In the genomic region with DNA sequence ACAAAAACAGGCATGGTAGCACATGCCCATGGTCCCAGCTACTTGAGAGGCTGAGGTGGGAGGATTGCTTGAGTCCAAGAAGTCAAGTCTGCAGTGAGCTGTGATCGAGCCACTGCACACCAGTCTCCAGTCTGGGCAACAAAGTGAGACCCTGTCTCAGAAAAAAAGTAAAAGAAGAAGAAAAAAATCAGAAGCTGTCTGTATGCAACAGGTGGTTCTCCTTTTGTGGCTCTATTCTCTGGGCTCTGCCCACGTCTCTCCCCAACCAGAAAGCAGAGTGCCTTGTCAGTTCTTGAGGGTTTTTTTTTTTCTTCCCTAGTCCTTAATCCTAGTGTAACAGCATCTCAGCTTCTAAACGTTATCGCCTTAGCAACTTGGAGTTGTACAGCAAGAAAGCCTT, we compare ENCODE assay signal across 16 cellular contexts.
DNase-seq lines count a peak whose midpoint lies in the region; ATAC-seq and TF ChIP-seq lines count a peak whose summit lies in the region.
"Had no signal": no experiment of that assay in that cellular context is flagged by ENCODE, and none has a peak within 500 bp of the region (broad histone marks: within the 10 kb centered on the region; RNA-seq: fewer than 3 reads in every experiment).

No MANE protein-coding gene starts in this region.

- no peak for ATAC-seq in activated naive CD8-positive, alpha-beta T cell treated with anti-CD3 and anti-CD28 coated beads, Interleukin-2, amount 10 ng/mL, durations not matched to agents 7 days and 5 days (ENCODE audit: low read depth)
- ATAC-seq in activated naive CD8-positive, alpha-beta T cell treated with anti-CD3 and anti-CD28 coated beads, Interleukin-2, amount 50 U/mL, for 24 hours, result no peak
- ATAC-seq in T-cell (replicated peaks in 1 of 4), result no peak
- ATAC-seq in naive thymus-derived CD8-positive, alpha-beta T cell, result no peak

- peaks cover 65% of the 10 kb centered on the region for H3K36me3 Mint-ChIP-seq in activated CD4-positive, alpha-beta T cell treated with anti-CD3 and anti-CD28 coated beads, Interleukin-2, amount 10 ng/mL, durations not matched to agents 24 days and 14 days (ENCODE audit: low read depth)
- peaks cover 60% of the 10 kb centered on the region for H3K36me3 Mint-ChIP-seq in activated naive CD8-positive, alpha-beta T cell treated with anti-CD3 and anti-CD28 coated beads, Interleukin-2, amount 10 ng/mL, durations not matched to agents 7 days and 5 days
- peaks cover 59% of the 10 kb centered on the region for H3K36me3 Mint-ChIP-seq in activated naive CD8-positive, alpha-beta T cell treated with anti-CD3 and anti-CD28 coated beads, Interleukin-2, amount 50 U/mL, for 24 hours (ENCODE audit: low read depth)
- peaks cover 62% of the 10 kb centered on the region for H3K36me3 Mint-ChIP-seq in T-cell
- peaks cover 0 to 36% (median 25%) of the 10 kb centered on the region in 3 donors for H3K36me3 Mint-ChIP-seq in naive thymus-derived CD8-positive, alpha-beta T cell

- TF ChIP-seq POLR2A in erythroblast (IDR thresholded peaks at IDR 0.05; ENCODE audit: low read length), result no peak

- POLR2A ChIA-PET in activated naive CD8-positive, alpha-beta T cell treated with anti-CD3 and anti-CD28 coated beads, Interleukin-2, amount 10 ng/mL, durations not matched to agents 7 days and 5 days (lab: Charles Lee), result no interaction called here
- POLR2A ChIA-PET in T-cell (lab: Charles Lee), result interaction anchor here (0.6 to 1.5 kb wide), 2 partner anchors 15 to 66 kb away, joined by 3 to 8 read pairs; no protein-coding TSS in a partner anchor
- POLR2A ChIA-PET in naive thymus-derived CD8-positive, alpha-beta T cell (lab: Charles Lee), result no interaction called here

- H3K4me1 Mint-ChIP-seq in activated CD4-positive, alpha-beta T cell treated with anti-CD3 and anti-CD28 coated beads, Interleukin-2, amount 10 ng/mL, durations not matched to agents 24 days and 14 days, result peaks cover 32% of the 10 kb centered on the region
- H3K4me1 Mint-ChIP-seq in activated naive CD8-positive, alpha-beta T cell treated with anti-CD3 and anti-CD28 coated beads, Interleukin-2, amount 10 ng/mL, durations not matched to agents 7 days and 5 days, result peaks cover 36% of the 10 kb centered on the region
- peaks cover 11% of the 10 kb centered on the region for H3K4me1 Mint-ChIP-seq in activated naive CD8-positive, alpha-beta T cell treated with anti-CD3 and anti-CD28 coated beads, Interleukin-2, amount 50 U/mL, for 24 hours
- H3K4me1 Mint-ChIP-seq in T-cell, result peaks cover 12 to 27% (median 21%) of the 10 kb centered on the region in 3 donors
- peaks cover 4 to 34% (median 17%) of the 10 kb centered on the region in 4 donors for H3K4me1 Mint-ChIP-seq in naive thymus-derived CD8-positive, alpha-beta T cell
- H3K4me1 Mint-ChIP-seq: B cell had no signal

- CTCF ChIA-PET in T-cell (lab: Charles Lee), result no interaction called here

- H3K27ac Mint-ChIP-seq in activated CD4-positive, alpha-beta T cell treated with anti-CD3 and anti-CD28 coated beads, Interleukin-2, amount 10 ng/mL, durations not matched to agents 24 days and 14 days, result peak overlapping the region; percentile 44
- peak overlapping the region; percentile 95 for H3K27ac Mint-ChIP-seq in activated naive CD8-positive, alpha-beta T cell treated with anti-CD3 and anti-CD28 coated beads, Interleukin-2, amount 10 ng/mL, durations not matched to agents 7 days and 5 days
- H3K27ac Mint-ChIP-seq in activated naive CD8-positive, alpha-beta T cell treated with anti-CD3 and anti-CD28 coated beads, Interleukin-2, amount 50 U/mL, for 24 hours, result no peak overlapping the region
- peak overlapping the region; percentile 95 to 96 for H3K27ac Mint-ChIP-seq in T-cell
- H3K27ac Mint-ChIP-seq in naive thymus-derived CD8-positive, alpha-beta T cell, result peak overlapping the region in 7 of 10 donors; percentile 30 to 97 (median 67)
- H3K27ac Mint-ChIP-seq: B cell; CD4-positive, alpha-beta T cell had no signal

- no peak overlapping the region for H3K4me3 Mint-ChIP-seq in activated CD4-positive, alpha-beta T cell treated with anti-CD3 and anti-CD28 coated beads, Interleukin-2, amount 10 ng/mL, durations not matched to agents 24 days and 14 days
- H3K4me3 Mint-ChIP-seq in activated naive CD8-positive, alpha-beta T cell treated with anti-CD3 and anti-CD28 coated beads, Interleukin-2, amount 10 ng/mL, durations not matched to agents 7 days and 5 days, result no peak overlapping the region
- H3K4me3 Mint-ChIP-seq in activated naive CD8-positive, alpha-beta T cell treated with anti-CD3 and anti-CD28 coated beads, Interleukin-2, amount 50 U/mL, for 24 hours, result no peak overlapping the region
- H3K4me3 Mint-ChIP-seq in T-cell, result no peak overlapping the region
- H3K4me3 Mint-ChIP-seq in naive thymus-derived CD8-positive, alpha-beta T cell, result no peak overlapping the region
- H3K4me3 Mint-ChIP-seq: B cell; CD4-positive, alpha-beta T cell had no signal

- no peak for DNase-seq in activated CD4-positive, alpha-beta T cell treated with anti-CD3 and anti-CD28 coated beads, Interleukin-2, amount 10 ng/mL, durations not matched to agents 24 days and 14 days
- no peak for DNase-seq in activated CD4-positive, alpha-beta T cell treated with anti-CD3 and anti-CD28 coated beads, Interleukin-2, amount 50 U/mL, for 1 hour
- DNase-seq in activated naive CD8-positive, alpha-beta T cell treated with anti-CD3 and anti-CD28 coated beads, Interleukin-2, amount 10 ng/mL, durations not matched to agents 7 days and 5 days, result no peak
- DNase-seq in activated naive CD8-positive, alpha-beta T cell treated with anti-CD3 and anti-CD28 coated beads, Interleukin-2, amount 50 U/mL, for 24 hours, result no peak
- DNase-seq in T-cell, result no peak
- no peak for DNase-seq in naive thymus-derived CD8-positive, alpha-beta T cell
- no peak for DNase-seq in DMS79 treated with DMSO at 0.1 percent for 48 hours (lab: John Stamatoyannopoulos, UW)
- DNase-seq in erythroblast (lab: John Stamatoyannopoulos, UW), result no peak
- DNase-seq: CD4-positive, alpha-beta T cell; NCI-H1105 treated with DMSO at 0.1 percent for 48 hours; NCI-H1694; NCI-H2081 treated with DMSO at 0.1 percent for 48 hours; NCI-H446 treated with DMSO at 0.1 percent for 48 hours; NCI-H69; Peyer's patch had no signal

- no peaks in the 10 kb centered on the region for H3K9me3 Mint-ChIP-seq in activated CD4-positive, alpha-beta T cell treated with anti-CD3 and anti-CD28 coated beads, Interleukin-2, amount 10 ng/mL, durations not matched to agents 24 days and 14 days
- no peaks in the 10 kb centered on the region for H3K9me3 Mint-ChIP-seq in activated naive CD8-positive, alpha-beta T cell treated with anti-CD3 and anti-CD28 coated beads, Interleukin-2, amount 10 ng/mL, durations not matched to agents 7 days and 5 days
- H3K9me3 Mint-ChIP-seq in activated naive CD8-positive, alpha-beta T cell treated with anti-CD3 and anti-CD28 coated beads, Interleukin-2, amount 50 U/mL, for 24 hours, result no peaks in the 10 kb centered on the region
- H3K9me3 Mint-ChIP-seq in T-cell, result no peaks in the 10 kb centered on the region
- H3K9me3 Mint-ChIP-seq in naive thymus-derived CD8-positive, alpha-beta T cell, result no peaks in the 10 kb centered on the region
- H3K9me3 Mint-ChIP-seq: CD4-positive, alpha-beta T cell had no signal

- no peaks in the 10 kb centered on the region for H3K27me3 Mint-ChIP-seq in activated CD4-positive, alpha-beta T cell treated with anti-CD3 and anti-CD28 coated beads, Interleukin-2, amount 10 ng/mL, durations not matched to agents 24 days and 14 days
- H3K27me3 Mint-ChIP-seq in activated naive CD8-positive, alpha-beta T cell treated with anti-CD3 and anti-CD28 coated beads, Interleukin-2, amount 10 ng/mL, durations not matched to agents 7 days and 5 days, result no peaks in the 10 kb centered on the region
- H3K27me3 Mint-ChIP-seq in activated naive CD8-positive, alpha-beta T cell treated with anti-CD3 and anti-CD28 coated beads, Interleukin-2, amount 50 U/mL, for 24 hours, result no peaks in the 10 kb centered on the region
- H3K27me3 Mint-ChIP-seq in T-cell, result no peaks in the 10 kb centered on the region
- H3K27me3 Mint-ChIP-seq in naive thymus-derived CD8-positive, alpha-beta T cell, result no peaks in the 10 kb centered on the region
- H3K27me3 Mint-ChIP-seq: CD4-positive, alpha-beta T cell had no signal

- intact Hi-C loops in activated CD4-positive, alpha-beta T cell treated with anti-CD3 and anti-CD28 coated beads, Interleukin-2, amount 10 ng/mL, durations not matched to agents 24 days and 14 days (cut with micrococcal nuclease), result loop anchor here (5.0 to 10.0 kb wide), 3 partner anchors 177 to 406 kb away; a partner anchor contains a TSS

Comparison
In these comparisons a context has a peak if more than half of its experiments do, and no peak if none do; other contexts are left out.
1. POLR2A ChIA-PET loops: an anchor here in T-cell (0.6 to 1.5 kb wide); none called in activated naive CD8-positive, alpha-beta T cell treated with anti-CD3 and anti-CD28 coated beads, Interleukin-2, amount 10 ng/mL, durations not matched to agents 7 days and 5 days and naive thymus-derived CD8-positive, alpha-beta T cell.